26 cellular contexts compared by ENCODE assay signal in genomic region chr10:78385599-78385998, GRCh38.
DNase-seq lines count a peak whose midpoint lies in the region; ATAC-seq, FAIRE-seq and TF ChIP-seq lines count a peak whose summit lies in the region.
"Had no signal": no experiment of that assay in that cellular context is flagged by ENCODE, and none has a peak within 500 bp of the region (broad histone marks: within the 10 kb centered on the region; RNA-seq: fewer than 3 reads in every experiment).

No MANE protein-coding gene starts in this region.

- H3K4me2 ChIP-seq in neuronal stem cell (ENCODE audit: insufficient read depth, low read length, poor library complexity, severe bottlenecking): no peak overlapping the region
- H3K4me2 ChIP-seq: A549; BLaER1 treated with 17β-estradiol and CSF1 and Interleukin-3, amounts not matched to agents 10 nM and 100 nM had no signal

- H2BK120ac ChIP-seq in neuronal stem cell (ENCODE audit: low read depth, low read length): no peak overlapping the region

- no peak overlapping the region for H3K27ac ChIP-seq in kidney (ENCODE audit: low read depth in 2 of 2, low read length in 2 of 2)
- no peak overlapping the region for H3K27ac ChIP-seq in neuronal stem cell (replicated peaks; ENCODE audit: low read length)
- H3K27ac ChIP-seq: A549; BLaER1 treated with 17β-estradiol and CSF1 and Interleukin-3, amounts not matched to agents 10 nM and 100 nM had no signal

- DNase-seq in natural killer cell treated with Interleukin-12 subunit alpha and Interleukin-12 subunit beta and Interleukin-15 and Interleukin-18, amount 100 ng/mL, for 72 hours (ENCODE audit: low spot score): peak; percentile 13
- no peak for DNase-seq in natural killer cell
- DNase-seq in kidney: peak; percentile 2
- no peak for DNase-seq in neuronal stem cell (ENCODE audit: low spot score)
- no peak for DNase-seq in activated CD4-positive, alpha-beta memory T cell treated with anti-CD3 and anti-CD28 coated beads for 36 hours
- no peak for DNase-seq in HAP-1 (ENCODE audit: low spot score in 2 of 2)
- DNase-seq in head of caudate nucleus: no peak
- DNase-seq: 8988T; ACHN; AML-193; BE2C; CD4-positive, alpha-beta T cell; CD8-positive, alpha-beta memory T cell; DMS 273 treated with DMSO at 0.1 percent for 48 hours; DMS79; EL; GDM1; GOT3; HCEC 1CT had no signal

- H3K9me3 ChIP-seq in kidney (ENCODE audit: control insufficient read depth in 1 of 2, low read length in 2 of 2) (no peaks in the 10 kb centered on the region), neuronal stem cell (replicated peaks in 1 of 2; ENCODE audit: control insufficient read depth in 2 of 2, insufficient read depth in 1 of 2, low read depth in 1 of 2, low read length in 2 of 2) (no peaks in the 10 kb centered on the region), HAP-1 (no peaks in the 10 kb centered on the region)
- H3K9me3 ChIP-seq: A549, BE2C had no signal

- H2AK5ac ChIP-seq in neuronal stem cell (ENCODE audit: low read depth, low read length): peak overlapping the region; percentile 25

- no peaks in the 10 kb centered on the region for H3K9me3 Mint-ChIP-seq in natural killer cell treated with Interleukin-12 subunit alpha and Interleukin-12 subunit beta and Interleukin-15 and Interleukin-18, amount 100 ng/mL, for 72 hours
- H3K9me3 Mint-ChIP-seq in natural killer cell: no peaks in the 10 kb centered on the region
- no peaks in the 10 kb centered on the region for H3K9me3 Mint-ChIP-seq in activated CD4-positive, alpha-beta memory T cell treated with anti-CD3 and anti-CD28 coated beads for 36 hours
- H3K9me3 Mint-ChIP-seq: CD14-positive monocyte; CD4-positive, alpha-beta T cell; CD8-positive, alpha-beta memory T cell had no signal

- H3K23ac ChIP-seq in neuronal stem cell (ENCODE audit: low read depth, low read length, poor library complexity): no peak overlapping the region

- H3K79me1 ChIP-seq in neuronal stem cell (ENCODE audit: low read depth, low read length): no peaks in the 10 kb centered on the region

- no peaks in the 10 kb centered on the region for H3K4me1 Mint-ChIP-seq in natural killer cell treated with Interleukin-12 subunit alpha and Interleukin-12 subunit beta and Interleukin-15 and Interleukin-18, amount 100 ng/mL, for 72 hours (ENCODE audit: low read depth in 2 of 2)
- no peaks in the 10 kb centered on the region for H3K4me1 Mint-ChIP-seq in natural killer cell
- H3K4me1 Mint-ChIP-seq in activated CD4-positive, alpha-beta memory T cell treated with anti-CD3 and anti-CD28 coated beads for 36 hours (ENCODE audit: low read depth): no peaks in the 10 kb centered on the region
- H3K4me1 Mint-ChIP-seq: CD14-positive monocyte; CD8-positive, alpha-beta memory T cell had no signal

- H3K4me3 ChIP-seq in kidney (ENCODE audit: low read length in 2 of 2): no peak overlapping the region
- no peak overlapping the region for H3K4me3 ChIP-seq in neuronal stem cell (ENCODE audit: low read length in 2 of 2)
- no peak overlapping the region for H3K4me3 ChIP-seq in HAP-1
- H3K4me3 ChIP-seq: A549; BLaER1 treated with 17β-estradiol and CSF1 and Interleukin-3, amounts not matched to agents 10 nM and 100 nM had no signal

- in situ Hi-C loops in HAP-1 (cut with MboI; ENCODE audit: low sequenced_read_pairs): no loop called here

- CTCF ChIA-PET in activated CD4-positive, alpha-beta memory T cell treated with anti-CD3 and anti-CD28 coated beads for 36 hours (lab: Charles Lee): no interaction called here

- H3K27me3 ChIP-seq in neuronal stem cell (ENCODE audit: control insufficient read depth in 3 of 3, insufficient read depth in 3 of 3, low read depth in 1 of 3, low read length in 3 of 3): peaks cover 0 to 3% (median 0%) of the 10 kb centered on the region in 3 experiments
- H3K27me3 ChIP-seq in HAP-1 (ENCODE audit: low read depth): peaks cover 2% of the 10 kb centered on the region; the same call in 1 of the 2 replicates
- H3K27me3 ChIP-seq: BE2C; BLaER1 treated with 17β-estradiol and CSF1 and Interleukin-3, amounts not matched to agents 10 nM and 100 nM had no signal

- no peak overlapping the region for H4K8ac ChIP-seq in neuronal stem cell (ENCODE audit: low read depth, low read length)

- peaks cover 14 to 21% of the 10 kb centered on the region in 2 donors for H3K27me3 Mint-ChIP-seq in natural killer cell treated with Interleukin-12 subunit alpha and Interleukin-12 subunit beta and Interleukin-15 and Interleukin-18, amount 100 ng/mL, for 72 hours
- peaks cover 6 to 19% of the 10 kb centered on the region in 2 donors for H3K27me3 Mint-ChIP-seq in natural killer cell (ENCODE audit: low read depth in 2 of 2)
- peaks cover 6% of the 10 kb centered on the region for H3K27me3 Mint-ChIP-seq in activated CD4-positive, alpha-beta memory T cell treated with anti-CD3 and anti-CD28 coated beads for 36 hours

- H4K91ac ChIP-seq in neuronal stem cell (ENCODE audit: low read depth, low read length, poor library complexity): no peak overlapping the region

- H2BK12ac ChIP-seq in neuronal stem cell (ENCODE audit: low read length): no peak overlapping the region

- no peaks in the 10 kb centered on the region for H3K36me3 ChIP-seq in kidney (ENCODE audit: control insufficient read depth in 1 of 2, insufficient read depth in 2 of 2, low read length in 2 of 2)
- no peaks in the 10 kb centered on the region for H3K36me3 ChIP-seq in neuronal stem cell (replicated peaks in 1 of 2; ENCODE audit: control insufficient read depth in 2 of 2, insufficient read depth in 2 of 2, low read length in 2 of 2)
- no peaks in the 10 kb centered on the region for H3K36me3 ChIP-seq in HAP-1 (replicated peaks)
- H3K36me3 ChIP-seq: BE2C; BLaER1 treated with 17β-estradiol and CSF1 and Interleukin-3, amounts not matched to agents 10 nM and 100 nM had no signal

- FAIRE-seq in kidney (lab: Jason Lieb, UNC): no peak
- FAIRE-seq: A549, D721Med, GM12891, GM18507, H54 had no signal

- H3K4me1 ChIP-seq in kidney (ENCODE audit: control insufficient read depth in 1 of 2, insufficient read depth in 1 of 2, low read depth in 1 of 2, low read length in 2 of 2) (no peaks in the 10 kb centered on the region), neuronal stem cell (ENCODE audit: control insufficient read depth in 2 of 2, insufficient read depth in 1 of 2, low read depth in 1 of 2, low read length in 2 of 2) (peaks cover 0 to 19% of the 10 kb centered on the region in 2 donors), HAP-1 (no peaks in the 10 kb centered on the region)
- H3K4me1 ChIP-seq: BE2C; BLaER1 treated with 17β-estradiol and CSF1 and Interleukin-3, amounts not matched to agents 10 nM and 100 nM had no signal

- no peak overlapping the region for H3K27ac Mint-ChIP-seq in natural killer cell treated with Interleukin-12 subunit alpha and Interleukin-12 subunit beta and Interleukin-15 and Interleukin-18, amount 100 ng/mL, for 72 hours
- no peak overlapping the region for H3K27ac Mint-ChIP-seq in natural killer cell
- no peak overlapping the region for H3K27ac Mint-ChIP-seq in activated CD4-positive, alpha-beta memory T cell treated with anti-CD3 and anti-CD28 coated beads for 36 hours
- H3K27ac Mint-ChIP-seq: CD4-positive, alpha-beta T cell; CD8-positive, alpha-beta memory T cell had no signal

- TF ChIP-seq CTCF in natural killer cell (IDR thresholded peaks at IDR 0.05) (no peak), kidney (IDR thresholded peaks at IDR 0.05; ENCODE audit: borderline replicate concordance, extremely low read depth, insufficient read depth) (no peak)

- H3K9ac ChIP-seq in kidney (ENCODE audit: low read length in 2 of 2) (no peak overlapping the region), neuronal stem cell (ENCODE audit: low read depth, low read length, poor library complexity) (no peak overlapping the region)
- H3K9ac ChIP-seq: BLaER1 treated with 17β-estradiol and CSF1 and Interleukin-3, amounts not matched to agents 10 nM and 100 nM had no signal

- POLR2A ChIA-PET in activated CD4-positive, alpha-beta memory T cell treated with anti-CD3 and anti-CD28 coated beads for 36 hours (lab: Charles Lee): no interaction called here

- H3K14ac ChIP-seq in neuronal stem cell (ENCODE audit: low read length): no peak overlapping the region

- H3K18ac ChIP-seq in neuronal stem cell (ENCODE audit: low read length): no peak overlapping the region

- H2AFZ ChIP-seq in neuronal stem cell (ENCODE audit: low read length): no peak overlapping the region

- ATAC-seq in natural killer cell treated with Interleukin-12 subunit alpha and Interleukin-12 subunit beta and Interleukin-15 and Interleukin-18, amount 100 ng/mL, for 72 hours: no peak
- ATAC-seq in natural killer cell: no peak
- ATAC-seq: A549 had no signal

- no peaks in the 10 kb centered on the region for H3K36me3 Mint-ChIP-seq in natural killer cell treated with Interleukin-12 subunit alpha and Interleukin-12 subunit beta and Interleukin-15 and Interleukin-18, amount 100 ng/mL, for 72 hours
- H3K36me3 Mint-ChIP-seq in natural killer cell: no peaks in the 10 kb centered on the region
- H3K36me3 Mint-ChIP-seq in activated CD4-positive, alpha-beta memory T cell treated with anti-CD3 and anti-CD28 coated beads for 36 hours: no peaks in the 10 kb centered on the region
- H3K36me3 Mint-ChIP-seq: CD14-positive monocyte had no signal

- H2BK15ac ChIP-seq in neuronal stem cell (ENCODE audit: low read length): no peak overlapping the region

- H3K4ac ChIP-seq in neuronal stem cell (ENCODE audit: low read length): no peak overlapping the region

- no peak overlapping the region for H3K4me3 Mint-ChIP-seq in natural killer cell treated with Interleukin-12 subunit alpha and Interleukin-12 subunit beta and Interleukin-15 and Interleukin-18, amount 100 ng/mL, for 72 hours
- H3K4me3 Mint-ChIP-seq in natural killer cell: no peak overlapping the region
- H3K4me3 Mint-ChIP-seq in activated CD4-positive, alpha-beta memory T cell treated with anti-CD3 and anti-CD28 coated beads for 36 hours: no peak overlapping the region
- H3K4me3 Mint-ChIP-seq: CD14-positive monocyte; CD4-positive, alpha-beta T cell; CD8-positive, alpha-beta memory T cell had no signal

- peak overlapping the region; percentile 14 for H2BK5ac ChIP-seq in neuronal stem cell (ENCODE audit: low read length)

- no CpG with 5 or more reads among the region's 5 CpGs for WGBS in neuronal stem cell (ENCODE audit: extremely low coverage in 2 of 2, insufficient read length in 2 of 2, insufficient replicate concordance in 1 of 2), 2 donors

- intact Hi-C loops in natural killer cell (cut with micrococcal nuclease) (no loop called here), kidney (cut with DNase I) (no loop called here), head of caudate nucleus (cut with DNase I) (no loop called here)
- intact Hi-C loops in activated CD4-positive, alpha-beta memory T cell treated with anti-CD3 and anti-CD28 coated beads for 36 hours (cut with micrococcal nuclease): no loop called here

Comparison
In these comparisons a context has a peak if more than half of its experiments do, and no peak if none do; other contexts are left out.
1. DNase-seq: peak in natural killer cell treated with Interleukin-12 subunit alpha and Interleukin-12 subunit beta and Interleukin-15 and Interleukin-18, amount 100 ng/mL, for 72 hours (single experiment) and kidney (single experiment); none in natural killer cell (single experiment), neuronal stem cell (single experiment), activated CD4-positive, alpha-beta memory T cell treated with anti-CD3 and anti-CD28 coated beads for 36 hours (single experiment), HAP-1 (0 of 2) and head of caudate nucleus (0 of 42).